Comparison of ENCODE assay signal across 1 cellular context in the genomic region with DNA sequence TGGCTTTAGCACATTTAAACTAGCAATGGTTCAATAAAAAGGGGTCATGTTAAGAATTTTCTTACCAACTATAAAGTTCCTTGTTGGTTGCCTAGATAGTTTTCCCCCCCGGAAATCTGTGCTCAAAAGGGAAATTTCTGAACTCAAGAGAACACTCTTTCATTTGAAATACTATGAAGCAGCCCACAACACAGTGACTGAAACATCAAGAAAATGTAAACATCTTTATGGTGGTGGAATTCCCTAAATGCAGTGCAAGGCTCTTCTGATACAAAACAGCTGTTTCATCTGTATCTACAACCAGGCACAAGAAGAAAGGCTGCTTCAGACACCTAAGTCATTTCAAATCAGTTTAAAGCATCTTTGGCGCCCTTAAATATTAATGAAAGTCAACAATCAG.
TF ChIP-seq lines count a peak whose summit lies in the region.

No MANE protein-coding gene starts in this region.

TF ChIP-seq in GM23338, 12 proteins besides CTCF, POLR2A, EP300 and RAD21 (continued from another document):
- TF ChIP-seq, protein P1, sequence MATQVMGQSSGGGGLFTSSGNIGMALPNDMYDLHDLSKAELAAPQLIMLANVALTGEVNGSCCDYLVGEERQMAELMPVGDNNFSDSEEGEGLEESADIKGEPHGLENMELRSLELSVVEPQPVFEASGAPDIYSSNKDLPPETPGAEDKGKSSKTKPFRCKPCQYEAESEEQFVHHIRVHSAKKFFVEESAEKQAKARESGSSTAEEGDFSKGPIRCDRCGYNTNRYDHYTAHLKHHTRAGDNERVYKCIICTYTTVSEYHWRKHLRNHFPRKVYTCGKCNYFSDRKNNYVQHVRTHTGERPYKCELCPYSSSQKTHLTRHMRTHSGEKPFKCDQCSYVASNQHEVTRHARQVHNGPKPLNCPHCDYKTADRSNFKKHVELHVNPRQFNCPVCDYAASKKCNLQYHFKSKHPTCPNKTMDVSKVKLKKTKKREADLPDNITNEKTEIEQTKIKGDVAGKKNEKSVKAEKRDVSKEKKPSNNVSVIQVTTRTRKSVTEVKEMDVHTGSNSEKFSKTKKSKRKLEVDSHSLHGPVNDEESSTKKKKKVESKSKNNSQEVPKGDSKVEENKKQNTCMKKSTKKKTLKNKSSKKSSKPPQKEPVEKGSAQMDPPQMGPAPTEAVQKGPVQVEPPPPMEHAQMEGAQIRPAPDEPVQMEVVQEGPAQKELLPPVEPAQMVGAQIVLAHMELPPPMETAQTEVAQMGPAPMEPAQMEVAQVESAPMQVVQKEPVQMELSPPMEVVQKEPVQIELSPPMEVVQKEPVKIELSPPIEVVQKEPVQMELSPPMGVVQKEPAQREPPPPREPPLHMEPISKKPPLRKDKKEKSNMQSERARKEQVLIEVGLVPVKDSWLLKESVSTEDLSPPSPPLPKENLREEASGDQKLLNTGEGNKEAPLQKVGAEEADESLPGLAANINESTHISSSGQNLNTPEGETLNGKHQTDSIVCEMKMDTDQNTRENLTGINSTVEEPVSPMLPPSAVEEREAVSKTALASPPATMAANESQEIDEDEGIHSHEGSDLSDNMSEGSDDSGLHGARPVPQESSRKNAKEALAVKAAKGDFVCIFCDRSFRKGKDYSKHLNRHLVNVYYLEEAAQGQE (IDR thresholded peaks at IDR 0.05; ENCODE audit: unreplicated experiment) = no peak
- TF ChIP-seq CREB1 (CRISPR knock-in tag; IDR thresholded peaks at IDR 0.05; ENCODE audit: low read depth) (no peak), JUNB (IDR thresholded peaks at IDR 0.05; ENCODE audit: unreplicated experiment) (no peak), ZNF114 (CRISPR knock-in tag; IDR thresholded peaks at IDR 0.05) (no peak), EZH2 (IDR thresholded peaks at IDR 0.05; ENCODE audit: low read depth, unreplicated experiment) (no peak), EZH2phosphoT487 (IDR thresholded peaks at IDR 0.05; ENCODE audit: unreplicated experiment) (no peak), NANOG (IDR thresholded peaks at IDR 0.05; ENCODE audit: borderline replicate concordance) (no peak), STAT1 (IDR thresholded peaks at IDR 0.05; ENCODE audit: unreplicated experiment) (no peak), ZNF331 (CRISPR knock-in tag; IDR thresholded peaks at IDR 0.05; ENCODE audit: low read depth) (no peak), POLR2AphosphoS5 (IDR thresholded peaks at IDR 0.05; ENCODE audit: low read depth) (no peak)
- TF ChIP-seq, protein P2, sequence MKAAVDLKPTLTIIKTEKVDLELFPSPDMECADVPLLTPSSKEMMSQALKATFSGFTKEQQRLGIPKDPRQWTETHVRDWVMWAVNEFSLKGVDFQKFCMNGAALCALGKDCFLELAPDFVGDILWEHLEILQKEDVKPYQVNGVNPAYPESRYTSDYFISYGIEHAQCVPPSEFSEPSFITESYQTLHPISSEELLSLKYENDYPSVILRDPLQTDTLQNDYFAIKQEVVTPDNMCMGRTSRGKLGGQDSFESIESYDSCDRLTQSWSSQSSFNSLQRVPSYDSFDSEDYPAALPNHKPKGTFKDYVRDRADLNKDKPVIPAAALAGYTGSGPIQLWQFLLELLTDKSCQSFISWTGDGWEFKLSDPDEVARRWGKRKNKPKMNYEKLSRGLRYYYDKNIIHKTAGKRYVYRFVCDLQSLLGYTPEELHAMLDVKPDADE (IDR thresholded peaks at IDR 0.05) = no peak
